2 cellular contexts compared by ENCODE assay signal in the genomic region with DNA sequence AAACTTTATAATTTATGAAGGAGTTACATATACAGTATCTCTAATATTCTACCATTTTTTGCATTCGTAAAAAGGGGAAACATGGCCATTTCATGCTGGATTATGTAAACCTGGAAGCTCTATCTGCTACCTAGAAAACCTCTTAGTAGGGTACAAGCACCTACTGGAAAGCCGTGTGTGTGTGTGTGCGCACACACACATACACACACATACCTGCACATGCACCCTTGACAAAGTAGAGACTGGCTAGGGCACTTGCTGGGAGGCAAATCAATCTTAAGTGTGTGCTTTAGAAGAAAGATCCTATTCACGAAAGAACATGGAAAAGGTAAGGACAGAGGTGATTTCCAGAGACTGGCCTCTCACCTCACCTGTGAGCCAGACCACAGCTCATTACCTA.
TF ChIP-seq lines count a peak whose summit lies in the region.

No MANE protein-coding gene starts in this region.

TF ChIP-seq in SK-N-SH, 30 proteins besides CTCF, POLR2A, EP300 and RAD21 (continued from another document):
- TF ChIP-seq, protein P1, sequence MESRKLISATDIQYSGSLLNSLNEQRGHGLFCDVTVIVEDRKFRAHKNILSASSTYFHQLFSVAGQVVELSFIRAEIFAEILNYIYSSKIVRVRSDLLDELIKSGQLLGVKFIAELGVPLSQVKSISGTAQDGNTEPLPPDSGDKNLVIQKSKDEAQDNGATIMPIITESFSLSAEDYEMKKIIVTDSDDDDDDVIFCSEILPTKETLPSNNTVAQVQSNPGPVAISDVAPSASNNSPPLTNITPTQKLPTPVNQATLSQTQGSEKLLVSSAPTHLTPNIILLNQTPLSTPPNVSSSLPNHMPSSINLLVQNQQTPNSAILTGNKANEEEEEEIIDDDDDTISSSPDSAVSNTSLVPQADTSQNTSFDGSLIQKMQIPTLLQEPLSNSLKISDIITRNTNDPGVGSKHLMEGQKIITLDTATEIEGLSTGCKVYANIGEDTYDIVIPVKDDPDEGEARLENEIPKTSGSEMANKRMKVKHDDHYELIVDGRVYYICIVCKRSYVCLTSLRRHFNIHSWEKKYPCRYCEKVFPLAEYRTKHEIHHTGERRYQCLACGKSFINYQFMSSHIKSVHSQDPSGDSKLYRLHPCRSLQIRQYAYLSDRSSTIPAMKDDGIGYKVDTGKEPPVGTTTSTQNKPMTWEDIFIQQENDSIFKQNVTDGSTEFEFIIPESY (IDR thresholded peaks at IDR 0.05; ENCODE audit: borderline replicate concordance, low read depth) = no peak
- TF ChIP-seq NRF1 (IDR thresholded peaks at IDR 0.05; ENCODE audit: low read depth, low read length) (no peak), SMC3 (IDR thresholded peaks at IDR 0.05; ENCODE audit: low read depth, low read length) (no peak), GABPA (IDR thresholded peaks at IDR 0.05; ENCODE audit: low read depth) (no peak), NFIC (IDR thresholded peaks at IDR 0.05; ENCODE audit: borderline replicate concordance) (no peak), SIN3A (IDR thresholded peaks at IDR 0.05; ENCODE audit: borderline replicate concordance, low read depth, low read length) (no peak), FOXM1 (IDR thresholded peaks at IDR 0.05; ENCODE audit: low read depth) (no peak), RXRA (IDR thresholded peaks at IDR 0.05; ENCODE audit: borderline replicate concordance, low read depth) (no peak), MEF2A (IDR thresholded peaks at IDR 0.05; ENCODE audit: borderline replicate concordance, low read depth) (no peak), MXI1 (IDR thresholded peaks at IDR 0.05; ENCODE audit: low read depth, low read length) (no peak), ELF1 (IDR thresholded peaks at IDR 0.05) (no peak)

TF ChIP-seq in SK-N-SH treated with all-trans-retinoic acid at 6 μM for 48 hours, 23 proteins besides CTCF, POLR2A, EP300 and RAD21 (continued from another document):
- TF ChIP-seq CSRNP3 (CRISPR knock-in tag; IDR thresholded peaks at IDR 0.05) (no peak), SNAI2 (CRISPR knock-in tag; IDR thresholded peaks at IDR 0.05) (no peak), ZNF565 (CRISPR knock-in tag; conservative IDR thresholded peaks at IDR 0.05; ENCODE audit: low read depth) (no peak), GLIS3 (CRISPR knock-in tag; IDR thresholded peaks at IDR 0.05) (no peak), PATZ1 (CRISPR knock-in tag; IDR thresholded peaks at IDR 0.05; ENCODE audit: borderline replicate concordance) (no peak)
TF ChIP-seq in SK-N-SH treated with all-trans-retinoic acid at 6 μM for 48 hours: peak in this region for 0.
